Comparison of ENCODE assay signal across 17 cellular contexts in genomic region chr1:8324176-8324810, GRCh38.
"Had no signal": no experiment of that assay in that cellular context is flagged by ENCODE, and none has a peak within 500 bp of the region (broad histone marks: within the 10 kb centered on the region; RNA-seq: fewer than 3 reads in every experiment).

No MANE protein-coding gene starts in this region.

- H3K4me1 ChIP-seq: foreskin keratinocyte, pancreas, uterus had no signal

- H3K27ac ChIP-seq: cardiac muscle cell, foreskin keratinocyte, pancreas, psoas muscle, testis had no signal

- H3K36me3 ChIP-seq: cardiac muscle cell, pancreas, uterus had no signal

- H3K4me3 ChIP-seq: cardiac muscle cell, pancreas, psoas muscle, testis, uterus had no signal

- H3K27me3 ChIP-seq: pancreas, testis, uterus had no signal

- DNase-seq: activated CD4-positive, alpha-beta T cell treated with anti-CD3 and anti-CD28 coated beads for 4 hours; activated CD4-positive, alpha-beta T cell treated with anti-CD3 and anti-CD28 coated beads, Interleukin-2, amount 50 U/mL, for 4 hours; activated effector memory CD4-positive, alpha-beta T cell treated with Interleukin-2 at 50 U/mL for 16 hours; activated naive CD4-positive, alpha-beta T cell treated with Interleukin-2 at 50 U/mL for 16 hours; activated T-cell treated with anti-CD3 and anti-CD28 coated beads for 4 hours; anterior cingulate cortex; foreskin keratinocyte; midbrain; naive thymus-derived CD4-positive, alpha-beta T cell; nucleus accumbens; stimulated activated CD4-positive, alpha-beta T cell treated with anti-CD3 and anti-CD28 coated beads, Interleukin-2, amount 100 ng/mL, for 48 hours; stimulated activated naive CD8-positive, alpha-beta T cell treated with anti-CD3 and anti-CD28 coated beads, Interleukin-15, Interleukin-2, amounts not matched to agents 100 U/mL and 50 U/mL, for 24 hours; testis had no signal

- H3K9me3 ChIP-seq: pancreas, psoas muscle, testis, uterus had no signal

- ATAC-seq: foreskin keratinocyte; naive thymus-derived CD4-positive, alpha-beta T cell; stimulated activated naive CD8-positive, alpha-beta T cell treated with anti-CD3 and anti-CD28 coated beads, Interleukin-15, Interleukin-2, amounts not matched to agents 100 U/mL and 50 U/mL, for 24 hours had no signal
